Comparison of ENCODE assay signal across 8 cellular contexts in genomic region chr9:128203842-128204551, GRCh38. TPM values are rescaled to one million over a fixed set of nuclear protein-coding genes. Genes with fewer than 3 reads are reported as not detected.
DNase-seq lines count a peak whose midpoint lies in the region; ATAC-seq and TF ChIP-seq lines count a peak whose summit lies in the region.

No MANE protein-coding gene starts in this region.

- intact Hi-C loops in activated CD8-positive, alpha-beta T cell treated with anti-CD3 and anti-CD28 coated beads for 36 hours (cut with micrococcal nuclease): no loop called here
- intact Hi-C loops in Right ventricle myocardium superior (cut with DNase I): no loop called here

- H3K36me3 Mint-ChIP-seq in activated CD8-positive, alpha-beta T cell treated with anti-CD3 and anti-CD28 coated beads for 36 hours (ENCODE audit: low read depth): no peaks in the 10 kb centered on the region
- no peaks in the 10 kb centered on the region for H3K36me3 Mint-ChIP-seq in progenitor cell of endocrine pancreas (ENCODE audit: insufficient read depth)

- peak overlapping the region; percentile 43 for H3K4me3 Mint-ChIP-seq in activated CD8-positive, alpha-beta T cell treated with anti-CD3 and anti-CD28 coated beads for 36 hours
- H3K4me3 Mint-ChIP-seq in progenitor cell of endocrine pancreas (ENCODE audit: low read depth): peak overlapping the region; percentile 67

- CTCF ChIA-PET in activated CD8-positive, alpha-beta T cell treated with anti-CD3 and anti-CD28 coated beads for 36 hours (lab: Charles Lee): interaction anchor here (0.7 to 1.4 kb wide), 7 partner anchors 10 to 158 kb away, joined by 3 to 6 read pairs (median 4); partner anchors contain the start of gene BBLN

- POLR2A ChIA-PET in activated CD8-positive, alpha-beta T cell treated with anti-CD3 and anti-CD28 coated beads for 36 hours (lab: Charles Lee): interaction anchor here (1.9 kb wide), 1 partner anchor 13 kb away, joined by 8 read pairs; the partner anchor contains the start of gene CIZ1

- peak; percentile 65 for DNase-seq in activated CD8-positive, alpha-beta memory T cell treated with anti-CD3 and anti-CD28 coated beads for 24 hours
- DNase-seq in activated CD8-positive, alpha-beta memory T cell treated with anti-CD3 and anti-CD28 coated beads, Interleukin-2, amount 50 U/mL, for 48 hours: no peak
- DNase-seq in NCI-H1417 (lab: John Stamatoyannopoulos, UW): peak; percentile 33 to 90 (median 90)
- peak; percentile 28 for DNase-seq in activated CD8-positive, alpha-beta T cell treated with anti-CD3 and anti-CD28 coated beads for 36 hours
- peak; percentile 56 for DNase-seq in Right ventricle myocardium superior
- DNase-seq in progenitor cell of endocrine pancreas (ENCODE audit: low spot score, unreplicated experiment): no peak
- DNase-seq in globus pallidus (ENCODE audit: low spot score): no peak
- DNase-seq in OCI-M2 (lab: John Stamatoyannopoulos, UW; ENCODE audit: unreplicated experiment): no peak

- ATAC-seq in activated CD8-positive, alpha-beta T cell treated with anti-CD3 and anti-CD28 coated beads for 36 hours: peak; percentile 8
- ATAC-seq in Right ventricle myocardium superior (ENCODE audit: poor library complexity): peak; percentile 58

- no peaks in the 10 kb centered on the region for H3K9me3 Mint-ChIP-seq in activated CD8-positive, alpha-beta T cell treated with anti-CD3 and anti-CD28 coated beads for 36 hours
- no peaks in the 10 kb centered on the region for H3K9me3 Mint-ChIP-seq in progenitor cell of endocrine pancreas (ENCODE audit: low read depth)

- TF ChIP-seq CTCF in activated CD8-positive, alpha-beta T cell treated with anti-CD3 and anti-CD28 coated beads for 36 hours (IDR thresholded peaks at IDR 0.05): no peak
- TF ChIP-seq CTCF in progenitor cell of endocrine pancreas (IDR thresholded peaks at IDR 0.05; ENCODE audit: unreplicated experiment): no peak

- peaks cover 18% of the 10 kb centered on the region for H3K4me1 Mint-ChIP-seq in activated CD8-positive, alpha-beta T cell treated with anti-CD3 and anti-CD28 coated beads for 36 hours (ENCODE audit: low read depth)
- peaks cover 13% of the 10 kb centered on the region for H3K4me1 Mint-ChIP-seq in progenitor cell of endocrine pancreas (ENCODE audit: low read depth)

- no peak overlapping the region for H3K27ac Mint-ChIP-seq in activated CD8-positive, alpha-beta T cell treated with anti-CD3 and anti-CD28 coated beads for 36 hours
- no peak overlapping the region for H3K27ac Mint-ChIP-seq in progenitor cell of endocrine pancreas

- H3K27me3 Mint-ChIP-seq in activated CD8-positive, alpha-beta T cell treated with anti-CD3 and anti-CD28 coated beads for 36 hours: peaks cover 9% of the 10 kb centered on the region
- peaks cover 24% of the 10 kb centered on the region for H3K27me3 Mint-ChIP-seq in progenitor cell of endocrine pancreas

RNA-seq across cellular contexts. Expression of gene DNM1, which starts 0.8 kb away (rescaled TPM):
- under 1 TPM; 0.36 to 0.59 TPM for total RNA-seq in activated CD8-positive, alpha-beta T cell treated with anti-CD3 and anti-CD28 coated beads for 36 hours
- 7.0 TPM for total RNA-seq in Right ventricle myocardium superior
- 34.1 and 38.0 TPM in 2 replicates for total RNA-seq in progenitor cell of endocrine pancreas

RNA-seq across cellular contexts. Expression of gene CIZ1, which starts 12.6 kb away (rescaled TPM):
- 10 to 100 TPM; 75.7 to 77.1 TPM for total RNA-seq in activated CD8-positive, alpha-beta T cell treated with anti-CD3 and anti-CD28 coated beads for 36 hours
- total RNA-seq in Right ventricle myocardium superior: 75.3 TPM
- 155 and 164 TPM in 2 replicates for total RNA-seq in progenitor cell of endocrine pancreas

RNA-seq across cellular contexts. Expression of gene BBLN, which starts 43.9 kb away (rescaled TPM):
- total RNA-seq in activated CD8-positive, alpha-beta T cell treated with anti-CD3 and anti-CD28 coated beads for 36 hours: 100 to 1,000 TPM; 127 to 132 TPM
- total RNA-seq in Right ventricle myocardium superior (31.3 TPM), progenitor cell of endocrine pancreas (57.3 and 62.5 TPM in 2 replicates)

RNA-seq across cellular contexts. Expression of gene LCN2, which starts 54.7 kb away (rescaled TPM):
- total RNA-seq in activated CD8-positive, alpha-beta T cell treated with anti-CD3 and anti-CD28 coated beads for 36 hours: not detected
- total RNA-seq in Right ventricle myocardium superior (not detected), progenitor cell of endocrine pancreas (not detected in 2 replicates)

Comparison
In these comparisons a context has a peak if more than half of its experiments do, and no peak if none do; other contexts are left out.
1. DNase-seq: peak in activated CD8-positive, alpha-beta memory T cell treated with anti-CD3 and anti-CD28 coated beads for 24 hours (single experiment), NCI-H1417 (3 of 3), activated CD8-positive, alpha-beta T cell treated with anti-CD3 and anti-CD28 coated beads for 36 hours (single experiment) and Right ventricle myocardium superior (single experiment); none in activated CD8-positive, alpha-beta memory T cell treated with anti-CD3 and anti-CD28 coated beads, Interleukin-2, amount 50 U/mL, for 48 hours (single experiment), progenitor cell of endocrine pancreas (single experiment), globus pallidus (single experiment) and OCI-M2 (single experiment).